ENCODE assay signal across 11 cellular contexts in genomic region chr6:97053643-97054411, GRCh38.
A peak's percentile ranks its signal among the peaks of the same experiment; 100 is the strongest.
DNase-seq lines count a peak whose midpoint lies in the region; ATAC-seq and TF ChIP-seq lines count a peak whose summit lies in the region.
"Had no signal": no experiment of that assay in that cellular context is flagged by ENCODE, and none has a peak within 500 bp of the region (broad histone marks: within the 10 kb centered on the region; RNA-seq: fewer than 3 reads in every experiment).

No MANE protein-coding gene starts in this region.

- H3K4me3 ChIP-seq in Peyer's patch = no peak overlapping the region
- H3K4me3 ChIP-seq in fibroblast of the aortic adventitia (ENCODE audit: low read depth, low read length) = no peak overlapping the region
- no peak overlapping the region for H3K4me3 ChIP-seq in thoracic aorta

- H3K36me3 ChIP-seq in Peyer's patch = no peaks in the 10 kb centered on the region
- H3K36me3 ChIP-seq in thoracic aorta = no peaks in the 10 kb centered on the region

- TF ChIP-seq CTCF in Peyer's patch (IDR thresholded peaks at IDR 0.05) (peak in 5 of 6 experiments; percentile 27 to 58 (median 46)), fibroblast of the aortic adventitia (IDR thresholded peaks at IDR 0.05; ENCODE audit: insufficient read depth, low read length) (peak; percentile 62), thoracic aorta (IDR thresholded peaks at IDR 0.05) (peak; percentile 56)

- H3K9me3 ChIP-seq in Peyer's patch (no peaks in the 10 kb centered on the region), thoracic aorta (no peaks in the 10 kb centered on the region)

- H3K27ac ChIP-seq in Peyer's patch (no peak overlapping the region), thoracic aorta (no peak overlapping the region)
- H3K27ac ChIP-seq: HL-60 had no signal

- H3K4me1 ChIP-seq in Peyer's patch (no peaks in the 10 kb centered on the region), thoracic aorta (ENCODE audit: control insufficient read depth in 1 of 2, low read depth in 2 of 2) (peaks cover 0 to 7% of the 10 kb centered on the region in 2 donors)

- H3K27me3 ChIP-seq in Peyer's patch = no peaks in the 10 kb centered on the region
- H3K27me3 ChIP-seq in thoracic aorta (replicated peaks; ENCODE audit: insufficient read depth) = no peaks in the 10 kb centered on the region

- ATAC-seq in thoracic aorta (ENCODE audit: insufficient number of reproducible peaks, low FRiP score, low read depth) (no peak), GM18519 (IDR thresholded peaks at IDR 0.05; ENCODE audit: low FRiP score, unreplicated experiment) (no peak), GM21529 (IDR thresholded peaks at IDR 0.05; ENCODE audit: unreplicated experiment) (no peak)

- DNase-seq in NCI-H82 (lab: John Stamatoyannopoulos, UW) (peak; percentile 29), NCI-H82 treated with DMSO at 0.1 percent for 48 hours (lab: John Stamatoyannopoulos, UW; ENCODE audit: unreplicated experiment) (no peak), Peyer's patch (no peak), fibroblast of the aortic adventitia (ENCODE audit: low read depth) (peak; percentile 63), thoracic aorta (ENCODE audit: low spot score) (no peak), NCI-H1048 (lab: John Stamatoyannopoulos, UW) (no peak)
- DNase-seq: activated T-cell treated with anti-CD3 and anti-CD28 coated beads, Interleukin-2, amount 50 U/mL, for 48 hours; DMS79 had no signal

- no peak for TF ChIP-seq POLR2A in Peyer's patch (IDR thresholded peaks at IDR 0.05)

Comparison
In these comparisons a context has a peak if more than half of its experiments do, and no peak if none do; other contexts are left out.
1. DNase-seq: peak in NCI-H82 (single experiment) and fibroblast of the aortic adventitia (single experiment); none in NCI-H82 treated with DMSO at 0.1 percent for 48 hours (single experiment), Peyer's patch (0 of 3), thoracic aorta (single experiment) and NCI-H1048 (single experiment).
2. Peak in every context shown above with its lines, with median percentiles within 50 percentile points of each other: CTCF ChIP-seq.